ENCODE assay signal across 1 cellular context in genomic region chr20:13775867-13776266, GRCh38.
TF ChIP-seq lines count a peak whose summit lies in the region.

No MANE protein-coding gene starts in this region.

TF ChIP-seq in HepG2, 621 proteins besides CTCF, POLR2A, EP300 and RAD21:
- TF ChIP-seq PLRG1 (conservative IDR thresholded peaks at IDR 0.05) = 0 out of 2 replicates have a peak, but pooled peaks have one; percentile 58
- no peak for TF ChIP-seq MYNN (CRISPR knock-in tag; IDR thresholded peaks at IDR 0.05; ENCODE audit: low read depth)
- TF ChIP-seq CREB1 (IDR thresholded peaks at IDR 0.05) = peak; percentile 26; the same call in 1 of the 2 replicates
- no peak for TF ChIP-seq CREB1 (CRISPR knock-in tag; IDR thresholded peaks at IDR 0.05)
